Comparison of ENCODE assay signal across 8 cellular contexts in genomic region chr2:216474925-216475670, GRCh38. TPM values are rescaled to one million over a fixed set of nuclear protein-coding genes. Genes with fewer than 3 reads are reported as not detected.
DNase-seq lines count a peak whose midpoint lies in the region; ATAC-seq and TF ChIP-seq lines count a peak whose summit lies in the region.

No MANE protein-coding gene starts in this region.

- WGBS in tibial nerve, 2 donors: 88 to 93% methylated on average over 12 of the region's 12 CpGs
- WGBS in endodermal cell (ENCODE audit: insufficient coverage in 1 of 2, insufficient read length in 1 of 2), 2 experiments: 96% methylated on average over 12 of the region's 12 CpGs

- peaks cover 33% of the 10 kb centered on the region for H3K36me3 Mint-ChIP-seq in activated naive CD8-positive, alpha-beta T cell treated with anti-CD3 and anti-CD28 coated beads, Interleukin-2, amount 10 ng/mL, durations not matched to agents 7 days and 5 days
- peaks cover 42% of the 10 kb centered on the region for H3K36me3 Mint-ChIP-seq in endodermal cell (ENCODE audit: low read depth)

- no peaks in the 10 kb centered on the region for H3K27me3 Mint-ChIP-seq in activated naive CD8-positive, alpha-beta T cell treated with anti-CD3 and anti-CD28 coated beads, Interleukin-2, amount 10 ng/mL, durations not matched to agents 7 days and 5 days
- H3K27me3 Mint-ChIP-seq in endodermal cell (ENCODE audit: insufficient read depth): no peaks in the 10 kb centered on the region

- no peak overlapping the region for H3K4me3 ChIP-seq in GM06990 (replicated peaks; ENCODE audit: low read depth, low read length)
- no peak overlapping the region for H3K4me3 ChIP-seq in tibial nerve
- no peak overlapping the region for H3K4me3 ChIP-seq in endodermal cell (ENCODE audit: low read length)

- TF ChIP-seq CTCF in GM06990 (IDR thresholded peaks at IDR 0.05; ENCODE audit: insufficient read depth, low read length, poor library complexity, severe bottlenecking) (no peak), tibial nerve (IDR thresholded peaks at IDR 0.05) (no peak), endodermal cell (conservative IDR thresholded peaks at IDR 0.05) (no peak)

- ATAC-seq in GM21423 (IDR thresholded peaks at IDR 0.05; ENCODE audit: unreplicated experiment): peak; percentile 78
- peak; percentile 76 for ATAC-seq in HG03571 (IDR thresholded peaks at IDR 0.05; ENCODE audit: unreplicated experiment)
- peak; percentile 79 for ATAC-seq in activated naive CD8-positive, alpha-beta T cell treated with anti-CD3 and anti-CD28 coated beads, Interleukin-2, amount 10 ng/mL, durations not matched to agents 7 days and 5 days (ENCODE audit: low read depth)

- peaks cover 0 to 24% (median 2%) of the 10 kb centered on the region in 4 donors for H3K4me1 ChIP-seq in tibial nerve
- peaks cover 5% of the 10 kb centered on the region for H3K4me1 ChIP-seq in endodermal cell (ENCODE audit: control insufficient read depth, insufficient read depth, low read length)

- no peaks in the 10 kb centered on the region for H3K9me3 ChIP-seq in tibial nerve
- H3K9me3 ChIP-seq in endodermal cell (ENCODE audit: control insufficient read depth, low read length): no peaks in the 10 kb centered on the region

- TF ChIP-seq EP300 in tibial nerve (IDR thresholded peaks at IDR 0.05): no peak

- no peak for TF ChIP-seq POLR2A in tibial nerve (IDR thresholded peaks at IDR 0.05)

- no peaks in the 10 kb centered on the region for H3K9me3 Mint-ChIP-seq in activated naive CD8-positive, alpha-beta T cell treated with anti-CD3 and anti-CD28 coated beads, Interleukin-2, amount 10 ng/mL, durations not matched to agents 7 days and 5 days
- H3K9me3 Mint-ChIP-seq in endodermal cell: no peaks in the 10 kb centered on the region

- H3K4me3 Mint-ChIP-seq in activated naive CD8-positive, alpha-beta T cell treated with anti-CD3 and anti-CD28 coated beads, Interleukin-2, amount 10 ng/mL, durations not matched to agents 7 days and 5 days: peak overlapping the region; percentile 65
- H3K4me3 Mint-ChIP-seq in endodermal cell: no peak overlapping the region

- no peak overlapping the region for H3K9ac ChIP-seq in endodermal cell (ENCODE audit: extremely low read depth, low read length, poor library complexity, severe bottlenecking)

- H3K36me3 ChIP-seq in GM06990 (ENCODE audit: control insufficient read depth, insufficient read depth, low read length) (peaks cover 10% of the 10 kb centered on the region), tibial nerve (peaks cover 0 to 70% (median 0%) of the 10 kb centered on the region in 3 donors), endodermal cell (ENCODE audit: control insufficient read depth, insufficient read depth, low read length) (peaks cover 55% of the 10 kb centered on the region)

- POLR2A ChIA-PET in activated naive CD8-positive, alpha-beta T cell treated with anti-CD3 and anti-CD28 coated beads, Interleukin-2, amount 10 ng/mL, durations not matched to agents 7 days and 5 days (lab: Charles Lee): interaction anchor here (0.7 to 1.2 kb wide), 2 partner anchors 22 to 23 kb away, joined by 4 read pairs; partner anchors contain the start of gene RPL37A

- peak overlapping the region; percentile 78 for H3K27ac Mint-ChIP-seq in activated naive CD8-positive, alpha-beta T cell treated with anti-CD3 and anti-CD28 coated beads, Interleukin-2, amount 10 ng/mL, durations not matched to agents 7 days and 5 days
- no peak overlapping the region for H3K27ac Mint-ChIP-seq in endodermal cell

- no peak overlapping the region for H3K27ac ChIP-seq in tibial nerve
- H3K27ac ChIP-seq in endodermal cell (ENCODE audit: low read depth, low read length): no peak overlapping the region

- DNase-seq in GM06990 (ENCODE audit: extremely low read depth, insufficient read length) (peak; percentile 49), activated gamma-delta T cell (lab: John Stamatoyannopoulos, UW) (no peak), tibial nerve (ENCODE audit: low spot score in 2 of 2) (no peak), endodermal cell (no peak), HCEC 1CT (no peak)
- peak; percentile 53 for DNase-seq in activated naive CD8-positive, alpha-beta T cell treated with anti-CD3 and anti-CD28 coated beads, Interleukin-2, amount 10 ng/mL, durations not matched to agents 7 days and 5 days

- H3K4me1 Mint-ChIP-seq in activated naive CD8-positive, alpha-beta T cell treated with anti-CD3 and anti-CD28 coated beads, Interleukin-2, amount 10 ng/mL, durations not matched to agents 7 days and 5 days: peaks cover 21% of the 10 kb centered on the region
- H3K4me1 Mint-ChIP-seq in endodermal cell: no peaks in the 10 kb centered on the region

- H3K27me3 ChIP-seq in GM06990 (replicated peaks; ENCODE audit: control insufficient read depth, insufficient read depth, low read length) (no peaks in the 10 kb centered on the region), tibial nerve (no peaks in the 10 kb centered on the region), endodermal cell (ENCODE audit: control insufficient read depth, insufficient read depth, low read length, poor library complexity, severe bottlenecking) (no peaks in the 10 kb centered on the region)

RNA-seq across cellular contexts. Expression of gene RPL37A, which starts 23.5 kb away (rescaled TPM):
- 1,000 to 10,000 TPM; 2,315 to 2,375 TPM for total RNA-seq in activated naive CD8-positive, alpha-beta T cell treated with anti-CD3 and anti-CD28 coated beads, Interleukin-2, amount 10 ng/mL, durations not matched to agents 7 days and 5 days
- total RNA-seq in tibial nerve (1,000 to 10,000 TPM; 1,138 to 2,228 (median 1,396) TPM), endodermal cell (1,000 to 10,000 TPM; 2,589 to 2,765 TPM)
- 1,971 TPM for polyA plus RNA-seq in endodermal cell (2013, experiment 1 of 2)
- 1,927 TPM for polyA plus RNA-seq in endodermal cell (2013, experiment 2 of 2)

Comparison
In these comparisons a context has a peak if more than half of its experiments do, and no peak if none do; other contexts are left out.
1. DNase-seq: peak in GM06990 (single experiment) and activated naive CD8-positive, alpha-beta T cell treated with anti-CD3 and anti-CD28 coated beads, Interleukin-2, amount 10 ng/mL, durations not matched to agents 7 days and 5 days (single experiment); none in activated gamma-delta T cell (single experiment), tibial nerve (0 of 2), endodermal cell (single experiment) and HCEC 1CT (single experiment).
2. Peak in every context shown above with its lines, with median percentiles within 50 percentile points of each other: ATAC-seq.